In the genomic region with DNA sequence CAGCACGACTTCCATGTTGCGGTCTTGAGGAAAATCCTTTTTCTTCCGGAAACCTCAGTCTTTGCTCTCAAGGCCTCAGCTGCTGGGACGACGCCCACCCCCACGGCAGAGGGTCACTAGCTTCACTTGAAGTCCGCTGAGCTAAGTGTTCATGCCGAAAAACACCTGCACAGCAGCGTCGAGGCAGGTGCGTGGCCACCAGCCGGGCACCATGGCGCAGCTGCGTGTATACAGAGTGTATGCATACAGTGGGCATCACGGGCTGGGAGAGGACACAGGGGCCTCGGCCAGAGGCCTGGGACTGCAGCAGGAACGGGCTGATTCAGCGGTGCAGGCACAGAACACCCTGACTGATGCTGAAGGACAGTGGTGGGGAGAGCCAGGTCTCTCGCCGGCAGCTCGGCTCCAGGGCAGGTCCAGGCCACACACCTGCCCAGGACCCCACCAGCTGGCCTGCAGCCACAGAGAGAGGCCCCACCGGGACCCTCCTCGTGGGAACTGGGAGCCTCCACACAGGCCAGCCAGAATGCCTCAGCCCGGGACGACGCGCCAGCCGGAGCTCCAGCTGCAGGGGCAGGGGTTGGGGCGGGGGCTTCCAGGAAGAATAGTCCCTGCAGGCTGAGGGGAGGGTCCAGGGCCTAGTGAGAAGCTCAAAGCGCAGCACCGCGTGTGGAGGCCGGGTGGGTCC, we compare ENCODE assay signal across 1 cellular context.
TF ChIP-seq lines count a peak whose summit lies in the region.

No MANE protein-coding gene starts in this region.

TF ChIP-seq in HepG2, 621 proteins besides CTCF, POLR2A, EP300 and RAD21:
- TF ChIP-seq, protein P1, sequence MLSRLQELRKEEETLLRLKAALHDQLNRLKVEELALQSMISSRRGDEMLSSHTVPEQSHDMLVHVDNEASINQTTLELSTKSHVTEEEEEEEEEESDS (CRISPR knock-in tag; IDR thresholded peaks at IDR 0.05; ENCODE audit: borderline replicate concordance), result no peak
- TF ChIP-seq ZNF251 (CRISPR knock-in tag; IDR thresholded peaks at IDR 0.05) (0 out of 2 replicates have a peak, but pooled peaks have one; percentile 37), MXI1 (IDR thresholded peaks at IDR 0.05; ENCODE audit: borderline replicate concordance, low read depth, low read length) (no peak), TP53 (CRISPR knock-in tag; conservative IDR thresholded peaks at IDR 0.05) (no peak), XBP1 (CRISPR knock-in tag; IDR thresholded peaks at IDR 0.05) (no peak)
- TF ChIP-seq, protein P2, sequence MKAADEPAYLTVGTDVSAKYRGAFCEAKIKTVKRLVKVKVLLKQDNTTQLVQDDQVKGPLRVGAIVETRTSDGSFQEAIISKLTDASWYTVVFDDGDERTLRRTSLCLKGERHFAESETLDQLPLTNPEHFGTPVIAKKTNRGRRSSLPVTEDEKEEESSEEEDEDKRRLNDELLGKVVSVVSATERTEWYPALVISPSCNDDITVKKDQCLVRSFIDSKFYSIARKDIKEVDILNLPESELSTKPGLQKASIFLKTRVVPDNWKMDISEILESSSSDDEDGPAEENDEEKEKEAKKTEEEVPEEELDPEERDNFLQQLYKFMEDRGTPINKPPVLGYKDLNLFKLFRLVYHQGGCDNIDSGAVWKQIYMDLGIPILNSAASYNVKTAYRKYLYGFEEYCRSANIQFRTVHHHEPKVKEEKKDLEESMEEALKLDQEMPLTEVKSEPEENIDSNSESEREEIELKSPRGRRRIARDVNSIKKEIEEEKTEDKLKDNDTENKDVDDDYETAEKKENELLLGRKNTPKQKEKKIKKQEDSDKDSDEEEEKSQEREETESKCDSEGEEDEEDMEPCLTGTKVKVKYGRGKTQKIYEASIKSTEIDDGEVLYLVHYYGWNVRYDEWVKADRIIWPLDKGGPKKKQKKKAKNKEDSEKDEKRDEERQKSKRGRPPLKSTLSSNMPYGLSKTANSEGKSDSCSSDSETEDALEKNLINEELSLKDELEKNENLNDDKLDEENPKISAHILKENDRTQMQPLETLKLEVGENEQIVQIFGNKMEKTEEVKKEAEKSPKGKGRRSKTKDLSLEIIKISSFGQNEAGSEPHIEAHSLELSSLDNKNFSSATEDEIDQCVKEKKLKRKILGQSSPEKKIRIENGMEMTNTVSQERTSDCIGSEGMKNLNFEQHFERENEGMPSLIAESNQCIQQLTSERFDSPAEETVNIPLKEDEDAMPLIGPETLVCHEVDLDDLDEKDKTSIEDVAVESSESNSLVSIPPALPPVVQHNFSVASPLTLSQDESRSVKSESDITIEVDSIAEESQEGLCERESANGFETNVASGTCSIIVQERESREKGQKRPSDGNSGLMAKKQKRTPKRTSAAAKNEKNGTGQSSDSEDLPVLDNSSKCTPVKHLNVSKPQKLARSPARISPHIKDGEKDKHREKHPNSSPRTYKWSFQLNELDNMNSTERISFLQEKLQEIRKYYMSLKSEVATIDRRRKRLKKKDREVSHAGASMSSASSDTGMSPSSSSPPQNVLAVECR (CRISPR knock-in tag; IDR thresholded peaks at IDR 0.05; ENCODE audit: borderline replicate concordance), result 0 out of 2 replicates have a peak, but pooled peaks have one; percentile 33
